Comparison of ENCODE assay signal across 2 cellular contexts in the genomic region with DNA sequence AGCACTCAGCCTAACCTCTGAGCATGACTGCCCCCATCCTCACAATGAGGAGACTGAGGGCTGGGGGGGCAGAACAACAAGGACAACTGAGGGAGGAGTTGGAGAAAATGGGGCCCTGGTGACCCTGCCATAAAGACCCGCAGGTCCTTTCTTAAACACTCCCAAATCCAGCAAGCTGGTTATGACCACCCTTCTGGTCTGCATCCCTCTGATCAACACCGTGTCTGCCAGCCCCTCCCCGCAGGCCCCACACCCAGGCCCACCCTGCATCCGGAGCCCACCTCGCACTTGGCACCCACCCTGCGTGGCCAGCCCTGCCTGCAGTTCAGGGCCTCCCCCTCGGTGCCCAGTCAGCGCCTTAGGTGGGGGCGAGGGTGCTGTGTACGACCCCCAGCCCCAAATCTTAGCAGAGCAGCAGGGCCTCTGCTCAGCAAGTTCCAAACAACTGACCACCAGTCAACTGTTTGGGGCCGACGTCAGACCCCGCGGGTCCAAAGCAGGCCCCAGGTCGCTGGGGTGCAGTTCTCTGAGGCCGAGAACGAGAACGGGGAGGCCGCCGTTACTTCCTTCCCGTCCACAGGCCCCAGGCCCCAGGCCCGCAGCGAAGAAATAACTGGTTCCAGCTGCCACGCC.
TF ChIP-seq lines count a peak whose summit lies in the region.

No MANE protein-coding gene starts in this region.

TF ChIP-seq in GM12891, 5 proteins besides CTCF, POLR2A, EP300 and RAD21 (continued from another document):
- TF ChIP-seq POLR2AphosphoS5 (IDR thresholded peaks at IDR 0.05; ENCODE audit: low read depth, low read length): no peak
- TF ChIP-seq POU2F2 (IDR thresholded peaks at IDR 0.05; ENCODE audit: low read depth, low read length): no peak
- no peak for TF ChIP-seq TAF1 (IDR thresholded peaks at IDR 0.05; ENCODE audit: low read depth, low read length)

TF ChIP-seq in GM12878, 131 proteins besides CTCF, POLR2A, EP300 and RAD21 (continued from another document):
- TF ChIP-seq TAF1 (IDR thresholded peaks at IDR 0.05; ENCODE audit: borderline replicate concordance, low read depth, low read length) (0 out of 2 replicates have a peak, but pooled peaks have one; percentile 60), RFX5 (IDR thresholded peaks at IDR 0.05; ENCODE audit: low read depth, low read length) (no peak), HDGF (IDR thresholded peaks at IDR 0.05) (peak; percentile 48; the same call in 1 of the 2 replicates)
